ENCODE assay signal across 23 cellular contexts in genomic region chr3:59884409-59884808, GRCh38.
A peak's percentile ranks its signal among the peaks of the same experiment; 100 is the strongest.
DNase-seq lines count a peak whose midpoint lies in the region; ATAC-seq and TF ChIP-seq lines count a peak whose summit lies in the region.
"Had no signal": no experiment of that assay in that cellular context is flagged by ENCODE, and none has a peak within 500 bp of the region (broad histone marks: within the 10 kb centered on the region; RNA-seq: fewer than 3 reads in every experiment).

No MANE protein-coding gene starts in this region.

- H3K9me3 ChIP-seq in left ventricle myocardium inferior (replicated peaks): no peaks in the 10 kb centered on the region
- H3K9me3 ChIP-seq: uterus had no signal

- DNase-seq in Right ventricle myocardium inferior (ENCODE audit: missing footprints) (no peak), left ventricle myocardium inferior (no peak), KG1 (lab: John Stamatoyannopoulos, UW) (peak; percentile 26), OCI-M1 (lab: John Stamatoyannopoulos, UW) (peak; percentile 42), sciatic nerve (ENCODE audit: low spot score) (no peak), H4 (ENCODE audit: low spot score) (no peak), AG08395 (ENCODE audit: low spot score) (no peak)
- DNase-seq: activated CD4-positive, alpha-beta T cell treated with anti-CD3 and anti-CD28 coated beads for 48 hours; activated CD8-positive, alpha-beta memory T cell treated with anti-CD3 and anti-CD28 coated beads for 24 hours; activated T-cell treated with anti-CD3 and anti-CD28 coated beads for 4 hours; COR-L47; mesendoderm; NCI-H1048; NCI-H446 treated with DMSO at 0.1 percent for 48 hours; PC-3; stimulated activated CD4-positive, alpha-beta T cell treated with anti-CD3 and anti-CD28 coated beads, Interleukin-2, amount 100 ng/mL, for 24 hours; stimulated activated naive CD8-positive, alpha-beta T cell treated with anti-CD3 and anti-CD28 coated beads, Interleukin-15, Interleukin-2, amounts not matched to agents 100 U/mL and 50 U/mL, for 24 hours; uterus; WERI-Rb-1 had no signal

- H3K36me3 ChIP-seq in left ventricle myocardium inferior: no peaks in the 10 kb centered on the region
- H3K36me3 ChIP-seq: uterus, WERI-Rb-1 had no signal

- H3K4me1 ChIP-seq in left ventricle myocardium inferior: no peaks in the 10 kb centered on the region
- H3K4me1 ChIP-seq: parathyroid adenoma, uterus had no signal

- TF ChIP-seq CTCF in left ventricle myocardium inferior (IDR thresholded peaks at IDR 0.05; ENCODE audit: borderline replicate concordance): no peak

- H3K27me3 ChIP-seq in left ventricle myocardium inferior (ENCODE audit: low read depth): no peaks in the 10 kb centered on the region
- H3K27me3 ChIP-seq: uterus had no signal

- H3K4me3 ChIP-seq in left ventricle myocardium inferior: no peak overlapping the region
- H3K4me3 ChIP-seq: uterus had no signal

- ATAC-seq in Right ventricle myocardium inferior (peak; percentile 34), sciatic nerve (peak; percentile 78), GM18873 (IDR thresholded peaks at IDR 0.05; ENCODE audit: low FRiP score, unreplicated experiment) (no peak)
- ATAC-seq: activated naive CD4-positive, alpha-beta T cell treated with anti-CD3 and anti-CD28 coated beads, Interleukin-2, amount 50 U/mL, for 72 hours; PC-3; stimulated activated naive CD8-positive, alpha-beta T cell treated with anti-CD3 and anti-CD28 coated beads, Interleukin-15, Interleukin-2, amounts not matched to agents 100 U/mL and 50 U/mL, for 24 hours had no signal

- intact Hi-C loops in Right ventricle myocardium inferior (cut with DNase I): no loop called here
- intact Hi-C loops in left ventricle myocardium inferior (cut with micrococcal nuclease): no loop called here
- intact Hi-C loops in sciatic nerve (cut with DNase I): no loop called here

- H3K27ac ChIP-seq in left ventricle myocardium inferior (replicated peaks): no peak overlapping the region
- H3K27ac ChIP-seq: epithelial cell of prostate, parathyroid adenoma, uterus, WERI-Rb-1 had no signal

Comparison
In these comparisons a context has a peak if more than half of its experiments do, and no peak if none do; other contexts are left out.
1. DNase-seq: peak in KG1 (single experiment) and OCI-M1 (single experiment); none in Right ventricle myocardium inferior (single experiment), left ventricle myocardium inferior (single experiment), sciatic nerve (single experiment), H4 (single experiment) and AG08395 (single experiment).